In genomic region chr6:79612457-79612856, GRCh38 we compare ENCODE assay signal across 22 cellular contexts.
"Had no signal": no experiment of that assay in that cellular context is flagged by ENCODE, and none has a peak within 500 bp of the region (broad histone marks: within the 10 kb centered on the region; RNA-seq: fewer than 3 reads in every experiment).

No MANE protein-coding gene starts in this region.

- DNase-seq: IMR-90; Karpas-422; KG1; MG63; NCI-H1092 treated with DMSO at 0.1 percent for 48 hours; NCI-H1436; NCI-H187; NCI-H2029; NCI-H2081 treated with DMSO at 0.1 percent for 48 hours; NCI-H2171; NCI-H226; NCI-H446; NCI-H510A; NCI-H524 treated with DMSO at 0.1 percent for 48 hours; NCI-H69; NCI-H774; NK-92 treated with Interleukin-12 subunit alpha and Interleukin-12 subunit beta, amount 100 ng/mL, for 24 hours; PC-3; SHP77 had no signal

- H3K36me3 ChIP-seq: MG63 had no signal

- H3K27ac ChIP-seq: RWPE1 had no signal

- H3K4me3 ChIP-seq: MG63 had no signal

- H3K27me3 ChIP-seq: MG63 had no signal

- ATAC-seq: HepG2, Panc1, PC-3 had no signal

- H3K9me3 ChIP-seq: MG63 had no signal
